In genomic region chrX:101478366-101478765, GRCh38 we compare ENCODE assay signal across 11 cellular contexts. TPM values are rescaled to one million over a fixed set of nuclear protein-coding genes. Genes with fewer than 3 reads are reported as not detected.
DNase-seq lines count a peak whose midpoint lies in the region; ATAC-seq and TF ChIP-seq lines count a peak whose summit lies in the region.
"Had no signal": no experiment of that assay in that cellular context is flagged by ENCODE, and none has a peak within 500 bp of the region (broad histone marks: within the 10 kb centered on the region; RNA-seq: fewer than 3 reads in every experiment).

No MANE protein-coding gene starts in this region.

- peak; percentile 24 for DNase-seq in HT1080 (ENCODE audit: low read depth)
- DNase-seq in dermis blood vessel endothelial cell, result peak; percentile 36
- DNase-seq in mesothelial cell of epicardium (ENCODE audit: low spot score in 2 of 2, unreplicated experiment in 2 of 2), result no peak
- no peak for DNase-seq in DMS 273 (lab: John Stamatoyannopoulos, UW; ENCODE audit: unreplicated experiment)
- no peak for DNase-seq in activated CD8-positive, alpha-beta T cell treated with anti-CD3 and anti-CD28 coated beads, Interleukin-2, amount 10 ng/mL, durations not matched to agents 7 days and 5 days
- DNase-seq: NCI-H1694, NCI-H774 had no signal

- TF ChIP-seq CTCF in mesothelial cell of epicardium (IDR thresholded peaks at IDR 0.05; ENCODE audit: unreplicated experiment), result no peak

- POLR2A ChIA-PET in activated CD8-positive, alpha-beta T cell treated with anti-CD3 and anti-CD28 coated beads, Interleukin-2, amount 10 ng/mL, durations not matched to agents 7 days and 5 days (lab: Charles Lee), result no interaction called here

- H3K4me3 Mint-ChIP-seq in mesothelial cell of epicardium, result no peak overlapping the region
- no peak overlapping the region for H3K4me3 Mint-ChIP-seq in activated CD8-positive, alpha-beta T cell treated with anti-CD3 and anti-CD28 coated beads, Interleukin-2, amount 10 ng/mL, durations not matched to agents 7 days and 5 days
- H3K4me3 Mint-ChIP-seq: IgD-negative memory B cell had no signal

- peaks cover 12% of the 10 kb centered on the region for H3K9me3 Mint-ChIP-seq in mesothelial cell of epicardium
- H3K9me3 Mint-ChIP-seq in activated CD8-positive, alpha-beta T cell treated with anti-CD3 and anti-CD28 coated beads, Interleukin-2, amount 10 ng/mL, durations not matched to agents 7 days and 5 days (ENCODE audit: insufficient read depth), result no peaks in the 10 kb centered on the region
- H3K9me3 Mint-ChIP-seq: IgD-negative memory B cell had no signal

- H3K27me3 Mint-ChIP-seq in mesothelial cell of epicardium (ENCODE audit: low read depth), result no peaks in the 10 kb centered on the region
- H3K27me3 Mint-ChIP-seq in activated CD8-positive, alpha-beta T cell treated with anti-CD3 and anti-CD28 coated beads, Interleukin-2, amount 10 ng/mL, durations not matched to agents 7 days and 5 days (ENCODE audit: low read depth), result peaks cover 3% of the 10 kb centered on the region
- H3K27me3 Mint-ChIP-seq: IgD-negative memory B cell had no signal

- CTCF ChIA-PET in activated CD8-positive, alpha-beta T cell treated with anti-CD3 and anti-CD28 coated beads, Interleukin-2, amount 10 ng/mL, durations not matched to agents 7 days and 5 days (lab: Charles Lee), result no interaction called here

- H3K36me3 Mint-ChIP-seq in mesothelial cell of epicardium, result no peaks in the 10 kb centered on the region
- H3K36me3 Mint-ChIP-seq in activated CD8-positive, alpha-beta T cell treated with anti-CD3 and anti-CD28 coated beads, Interleukin-2, amount 10 ng/mL, durations not matched to agents 7 days and 5 days (ENCODE audit: low read depth), result no peaks in the 10 kb centered on the region
- H3K36me3 Mint-ChIP-seq: IgD-negative memory B cell had no signal

- H3K27ac Mint-ChIP-seq in mesothelial cell of epicardium, result peak overlapping the region; percentile 84
- no peak overlapping the region for H3K27ac Mint-ChIP-seq in activated CD8-positive, alpha-beta T cell treated with anti-CD3 and anti-CD28 coated beads, Interleukin-2, amount 10 ng/mL, durations not matched to agents 7 days and 5 days
- H3K27ac Mint-ChIP-seq: IgD-negative memory B cell had no signal

- peaks cover 4% of the 10 kb centered on the region for H3K4me1 Mint-ChIP-seq in mesothelial cell of epicardium
- H3K4me1 Mint-ChIP-seq in activated CD8-positive, alpha-beta T cell treated with anti-CD3 and anti-CD28 coated beads, Interleukin-2, amount 10 ng/mL, durations not matched to agents 7 days and 5 days (ENCODE audit: low read depth), result no peaks in the 10 kb centered on the region
- H3K4me1 Mint-ChIP-seq: IgD-negative memory B cell had no signal

- ATAC-seq in activated CD8-positive, alpha-beta T cell treated with anti-CD3 and anti-CD28 coated beads, Interleukin-2, amount 10 ng/mL, durations not matched to agents 7 days and 5 days, result no peak
- ATAC-seq in HG02852 (IDR thresholded peaks at IDR 0.05; ENCODE audit: unreplicated experiment) (no peak), HG03520 (IDR thresholded peaks at IDR 0.05; ENCODE audit: unreplicated experiment) (no peak)
- ATAC-seq: SK-N-SH treated with all-trans-retinoic acid at 6 μM for 48 hours had no signal

RNA-seq across cellular contexts. Expression of gene ARMCX4, which starts 6.9 kb away (rescaled TPM):
- 0.98 and 1.2 TPM in 2 replicates for total RNA-seq in HT1080 (2014; rRNA removed; shearing (Covaris generic))
- 0.57 and 0.88 TPM in 2 replicates for polyA plus RNA-seq in HT1080 (2015; cell fraction: cytosol; rRNA removed)
- 10.3 and 10.4 TPM in 2 replicates for polyA plus RNA-seq in HT1080 (2015; cell fraction: nucleus; rRNA removed)
- total RNA-seq in dermis blood vessel endothelial cell (5.1 and 6.9 TPM in 2 replicates), mesothelial cell of epicardium (29.0 to 30.8 TPM (median 29.4 TPM) in 3 replicates)
- 1 to 10 TPM; 1.2 to 1.5 TPM for total RNA-seq in activated CD8-positive, alpha-beta T cell treated with anti-CD3 and anti-CD28 coated beads, Interleukin-2, amount 10 ng/mL, durations not matched to agents 7 days and 5 days
- polyA plus RNA-seq: IgD-negative memory B cell had no signal

Comparison
In these comparisons a context has a peak if more than half of its experiments do, and no peak if none do; other contexts are left out.
1. DNase-seq: peak in HT1080 (single experiment) and dermis blood vessel endothelial cell (single experiment); none in mesothelial cell of epicardium (0 of 2), DMS 273 (single experiment) and activated CD8-positive, alpha-beta T cell treated with anti-CD3 and anti-CD28 coated beads, Interleukin-2, amount 10 ng/mL, durations not matched to agents 7 days and 5 days (single experiment).